25 cellular contexts compared by ENCODE assay signal in the genomic region with DNA sequence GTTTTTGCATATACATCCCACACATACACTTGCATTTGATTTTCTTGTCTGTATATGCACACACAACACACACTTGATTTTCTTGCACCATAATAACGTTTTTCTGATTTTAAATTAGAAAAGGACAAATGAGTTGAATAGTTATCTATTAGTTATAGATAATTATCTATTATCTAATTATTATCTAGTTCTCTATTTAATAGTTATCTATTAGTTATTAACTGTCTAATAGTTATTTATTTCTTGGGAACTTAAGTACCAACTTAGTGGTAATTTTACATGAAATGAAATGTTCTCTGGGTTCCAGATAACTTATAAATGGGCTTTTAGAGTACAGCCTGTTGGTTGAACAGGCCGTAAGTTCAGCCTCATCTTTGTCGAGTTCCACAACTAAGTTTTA. TPM values are rescaled to one million over a fixed set of nuclear protein-coding genes. Genes with fewer than 3 reads are reported as not detected.
DNase-seq lines count a peak whose midpoint lies in the region; ATAC-seq and TF ChIP-seq lines count a peak whose summit lies in the region.
"Had no signal": no experiment of that assay in that cellular context is flagged by ENCODE, and none has a peak within 500 bp of the region (broad histone marks: within the 10 kb centered on the region; RNA-seq: fewer than 3 reads in every experiment).

No MANE protein-coding gene starts in this region.

- TF ChIP-seq POLR2A in spleen (IDR thresholded peaks at IDR 0.05), result no peak

- H3K36me3 ChIP-seq in KOPT-K1 (ENCODE audit: insufficient read depth, low read length), result no peaks in the 10 kb centered on the region
- H3K36me3 ChIP-seq in spleen, result peaks cover 0 to 12% (median 0%) of the 10 kb centered on the region in 6 donors
- H3K36me3 ChIP-seq: left ventricle myocardium inferior, MG63, prostate gland had no signal

- no peaks in the 10 kb centered on the region for H3K27me3 Mint-ChIP-seq in activated T-cell treated with anti-CD3 and anti-CD28 coated beads, Interleukin-2, amount 50 U/mL, for 72 hours (ENCODE audit: low read depth)
- no peaks in the 10 kb centered on the region for H3K27me3 Mint-ChIP-seq in activated naive CD8-positive, alpha-beta T cell treated with anti-CD3 and anti-CD28 coated beads, Interleukin-2, amount 50 U/mL, for 24 hours

- H3K27ac Mint-ChIP-seq in activated T-cell treated with anti-CD3 and anti-CD28 coated beads, Interleukin-2, amount 50 U/mL, for 72 hours, result no peak overlapping the region
- peak overlapping the region; percentile 95 for H3K27ac Mint-ChIP-seq in activated naive CD8-positive, alpha-beta T cell treated with anti-CD3 and anti-CD28 coated beads, Interleukin-2, amount 50 U/mL, for 24 hours

- peaks cover 2 to 4% of the 10 kb centered on the region in 2 donors for H3K36me3 Mint-ChIP-seq in activated T-cell treated with anti-CD3 and anti-CD28 coated beads, Interleukin-2, amount 50 U/mL, for 72 hours (ENCODE audit: insufficient read depth in 2 of 2)
- peaks cover 9% of the 10 kb centered on the region for H3K36me3 Mint-ChIP-seq in activated naive CD8-positive, alpha-beta T cell treated with anti-CD3 and anti-CD28 coated beads, Interleukin-2, amount 50 U/mL, for 24 hours (ENCODE audit: low read depth)

- H3K4me1 Mint-ChIP-seq in activated T-cell treated with anti-CD3 and anti-CD28 coated beads, Interleukin-2, amount 50 U/mL, for 72 hours (ENCODE audit: low read depth), result peaks cover 99% of the 10 kb centered on the region
- H3K4me1 Mint-ChIP-seq in activated naive CD8-positive, alpha-beta T cell treated with anti-CD3 and anti-CD28 coated beads, Interleukin-2, amount 50 U/mL, for 24 hours, result peaks cover 98% of the 10 kb centered on the region

- intact Hi-C loops in spleen (cut with DNase I; ENCODE audit: low total_unique reads), result no loop called here

- no peaks in the 10 kb centered on the region for H3K9me3 ChIP-seq in KOPT-K1 (ENCODE audit: insufficient read depth, low read length, poor library complexity, severe bottlenecking)
- no peaks in the 10 kb centered on the region for H3K9me3 ChIP-seq in spleen
- H3K9me3 ChIP-seq: body of pancreas, HAP-1, left ventricle myocardium inferior, MG63, prostate gland had no signal

- WGBS in spleen, 5 donors, result 86 to 95% (median 89%) methylated on average over 3 of the region's 3 CpGs

- H3K4me1 ChIP-seq in spleen, result peaks cover 41 to 100% (median 96%) of the 10 kb centered on the region in 6 donors
- H3K4me1 ChIP-seq: prostate gland had no signal

- no peak overlapping the region for H3K4me3 ChIP-seq in spleen
- H3K4me3 ChIP-seq: body of pancreas, HAP-1, hepatocyte, left ventricle myocardium inferior, MG63, prostate gland had no signal

- no peaks in the 10 kb centered on the region for H3K27me3 ChIP-seq in spleen (replicated peaks in 1 of 7)
- H3K27me3 ChIP-seq: body of pancreas, foreskin keratinocyte, hepatocyte, MG63 had no signal

- DNase-seq in activated T-cell treated with anti-CD3 and anti-CD28 coated beads, Interleukin-2, amount 50 U/mL, for 72 hours, result no peak
- DNase-seq in activated T-cell treated with anti-CD3 and anti-CD28 coated beads for 4 hours, result no peak
- no peak for DNase-seq in activated naive CD8-positive, alpha-beta T cell treated with anti-CD3 and anti-CD28 coated beads, Interleukin-2, amount 50 U/mL, for 24 hours
- no peak for DNase-seq in spleen
- no peak for DNase-seq in NCI-H2196 (lab: John Stamatoyannopoulos, UW; ENCODE audit: unreplicated experiment)
- no peak for DNase-seq in NCI-H82 (lab: John Stamatoyannopoulos, UW)
- no peak for DNase-seq in GM10266 (ENCODE audit: extremely low spot score)
- DNase-seq: body of pancreas; DMS153; effector CD4-positive, alpha-beta T cell; foreskin keratinocyte; left ventricle myocardium inferior; MG63; midbrain; NCI-H1436 treated with DMSO at 0.1 percent for 48 hours; NCI-H524 treated with DMSO at 0.1 percent for 48 hours had no signal

- peak overlapping the region; percentile 54 to 79 for H3K4me3 Mint-ChIP-seq in activated T-cell treated with anti-CD3 and anti-CD28 coated beads, Interleukin-2, amount 50 U/mL, for 72 hours
- peak overlapping the region; percentile 57 for H3K4me3 Mint-ChIP-seq in activated naive CD8-positive, alpha-beta T cell treated with anti-CD3 and anti-CD28 coated beads, Interleukin-2, amount 50 U/mL, for 24 hours
- H3K4me3 Mint-ChIP-seq: neural crest cell had no signal

- TF ChIP-seq CTCF in spleen (IDR thresholded peaks at IDR 0.05 in 8 of 11, conservative IDR thresholded peaks at IDR 0.05 in 3 of 11) (no peak), GM10266 (IDR thresholded peaks at IDR 0.05; ENCODE audit: control insufficient read depth, insufficient read depth, low read depth, missing control alignments) (no peak)

- ATAC-seq in activated T-cell treated with anti-CD3 and anti-CD28 coated beads, Interleukin-2, amount 50 U/mL, for 72 hours (replicated peaks in 1 of 2), result no peak
- no peak for ATAC-seq in activated naive CD8-positive, alpha-beta T cell treated with anti-CD3 and anti-CD28 coated beads, Interleukin-2, amount 50 U/mL, for 24 hours
- ATAC-seq: activated CD4-positive, CD25-positive, alpha-beta regulatory T cell treated with anti-CD3 and anti-CD28 coated beads, Interleukin-2, amount 50 U/mL, for 24 hours; body of pancreas; foreskin keratinocyte; SK-N-SH treated with all-trans-retinoic acid at 6 μM for 48 hours had no signal

- no peaks in the 10 kb centered on the region for H3K9me3 Mint-ChIP-seq in activated T-cell treated with anti-CD3 and anti-CD28 coated beads, Interleukin-2, amount 50 U/mL, for 72 hours
- H3K9me3 Mint-ChIP-seq in activated naive CD8-positive, alpha-beta T cell treated with anti-CD3 and anti-CD28 coated beads, Interleukin-2, amount 50 U/mL, for 24 hours, result no peaks in the 10 kb centered on the region
- H3K9me3 Mint-ChIP-seq: neural crest cell had no signal

- peak overlapping the region; percentile 97 for H3K27ac ChIP-seq in KOPT-K1 (ENCODE audit: low read depth, low read length, poor library complexity, severe bottlenecking)
- peak overlapping the region in 5 of 8 donors; percentile 19 to 91 (median 87) for H3K27ac ChIP-seq in spleen
- H3K27ac ChIP-seq: body of pancreas, C4-2B, foreskin keratinocyte, hepatocyte, left ventricle myocardium inferior, prostate gland, RWPE1 had no signal

RNA-seq across cellular contexts. Expression of gene INPP4A, which starts 23.0 kb away (rescaled TPM):
- 10 to 100 TPM; 51.6 to 55.1 TPM for total RNA-seq in activated T-cell treated with anti-CD3 and anti-CD28 coated beads, Interleukin-2, amount 50 U/mL, for 72 hours
- total RNA-seq in spleen, result 100 to 1,000 TPM in 1 of 7 donors, 10 to 100 TPM in 6; 55.1 to 102 (median 76.5) TPM
- 1 to 10 TPM; 6.4 to 9.7 (median 7.1) TPM for polyA plus RNA-seq in spleen
